Comparison of ENCODE assay signal across 8 cellular contexts in genomic region chr21:35528109-35529042, GRCh38.
DNase-seq lines count a peak whose midpoint lies in the region; ATAC-seq and TF ChIP-seq lines count a peak whose summit lies in the region.

No MANE protein-coding gene starts in this region.

- H3K9me3 ChIP-seq in CD4-positive, alpha-beta memory T cell (ENCODE audit: control insufficient read depth in 1 of 2, low read length in 2 of 2): no peaks in the 10 kb centered on the region

- H3K4me3 ChIP-seq in CD4-positive, alpha-beta memory T cell (ENCODE audit: low read length in 2 of 2): peak overlapping the region; percentile 59 to 65
- peak overlapping the region; percentile 37 for H3K4me3 ChIP-seq in urinary bladder (ENCODE audit: low read depth, low read length)

- no peaks in the 10 kb centered on the region for H3K27me3 ChIP-seq in CD4-positive, alpha-beta memory T cell (ENCODE audit: insufficient read depth, low read length)

- intact Hi-C loops in CD4-positive, alpha-beta memory T cell (cut with micrococcal nuclease): no loop called here
- intact Hi-C loops in dendritic cell treated with granulocyte-macrophage colony-stimulating factor and Interleukin-4, amounts not matched to agents 40 ng/mL and 50 ng/mL, for 4 days (cut with micrococcal nuclease): no loop called here

- H3K27ac ChIP-seq in CD4-positive, alpha-beta memory T cell (ENCODE audit: low read depth, low read length): peak overlapping the region; percentile 54
- no peak overlapping the region for H3K27ac ChIP-seq in urinary bladder (ENCODE audit: low read depth)

- no peaks in the 10 kb centered on the region for H3K27me3 Mint-ChIP-seq in CD4-positive, alpha-beta memory T cell
- no peaks in the 10 kb centered on the region for H3K27me3 Mint-ChIP-seq in dendritic cell treated with granulocyte-macrophage colony-stimulating factor and Interleukin-4, amounts not matched to agents 40 ng/mL and 50 ng/mL, for 4 days
- peaks cover 15% of the 10 kb centered on the region for H3K27me3 Mint-ChIP-seq in nephron progenitor cell (ENCODE audit: low read depth, poor library complexity)

- ATAC-seq in HG02763 (IDR thresholded peaks at IDR 0.05; ENCODE audit: unreplicated experiment): peak; percentile 40
- no peak for ATAC-seq in HG03045 (IDR thresholded peaks at IDR 0.05; ENCODE audit: unreplicated experiment)

- H3K4me1 ChIP-seq in CD4-positive, alpha-beta memory T cell (ENCODE audit: insufficient read depth, low read length): peaks cover 31% of the 10 kb centered on the region
- H3K4me1 ChIP-seq in urinary bladder (ENCODE audit: insufficient read depth): no peaks in the 10 kb centered on the region

- POLR2A ChIA-PET in CD4-positive, alpha-beta memory T cell (lab: Charles Lee; ENCODE audit: partially characterized antibody): interaction anchor here (1.0 to 3.6 kb wide), 3 partner anchors 25 to 640 kb away, joined by 3 to 25 read pairs (median 4); no protein-coding TSS in a partner anchor

- H3K27ac Mint-ChIP-seq in CD4-positive, alpha-beta memory T cell: peak overlapping the region; percentile 86 to 96 (median 94)
- H3K27ac Mint-ChIP-seq in dendritic cell treated with granulocyte-macrophage colony-stimulating factor and Interleukin-4, amounts not matched to agents 40 ng/mL and 50 ng/mL, for 4 days: peak overlapping the region; percentile 80
- H3K27ac Mint-ChIP-seq in nephron progenitor cell: no peak overlapping the region

- CTCF ChIA-PET in CD4-positive, alpha-beta memory T cell (lab: Charles Lee; ENCODE audit: partially characterized antibody): interaction anchor here (0.9 to 1.1 kb wide), 2 partner anchors 25 to 91 kb away, joined by 3 to 5 read pairs; no protein-coding TSS in a partner anchor

- peak in 4 of 5 donors; percentile 29 to 38 (median 36) for DNase-seq in CD4-positive, alpha-beta memory T cell
- peak; percentile 19 for DNase-seq in UCSD-AML1 (lab: John Stamatoyannopoulos, UW; ENCODE audit: unreplicated experiment)
- peak; percentile 35 for DNase-seq in nephron progenitor cell
- DNase-seq in NCI-H1105 (lab: John Stamatoyannopoulos, UW): no peak

- H3K4me3 Mint-ChIP-seq in CD4-positive, alpha-beta memory T cell: peak overlapping the region; percentile 89 to 94 (median 90)
- H3K4me3 Mint-ChIP-seq in dendritic cell treated with granulocyte-macrophage colony-stimulating factor and Interleukin-4, amounts not matched to agents 40 ng/mL and 50 ng/mL, for 4 days: peak overlapping the region; percentile 70
- H3K4me3 Mint-ChIP-seq in nephron progenitor cell: no peak overlapping the region

- no peaks in the 10 kb centered on the region for H3K9me3 Mint-ChIP-seq in CD4-positive, alpha-beta memory T cell
- H3K9me3 Mint-ChIP-seq in dendritic cell treated with granulocyte-macrophage colony-stimulating factor and Interleukin-4, amounts not matched to agents 40 ng/mL and 50 ng/mL, for 4 days: no peaks in the 10 kb centered on the region
- no peaks in the 10 kb centered on the region for H3K9me3 Mint-ChIP-seq in nephron progenitor cell

- TF ChIP-seq CTCF in nephron progenitor cell (IDR thresholded peaks at IDR 0.05): no peak

- no peaks in the 10 kb centered on the region for H3K36me3 ChIP-seq in CD4-positive, alpha-beta memory T cell (ENCODE audit: insufficient read depth, low read length)
- H3K36me3 ChIP-seq in urinary bladder (ENCODE audit: insufficient read depth): no peaks in the 10 kb centered on the region

- peaks cover 0 to 3% of the 10 kb centered on the region in 2 donors for H3K36me3 Mint-ChIP-seq in CD4-positive, alpha-beta memory T cell
- H3K36me3 Mint-ChIP-seq in dendritic cell treated with granulocyte-macrophage colony-stimulating factor and Interleukin-4, amounts not matched to agents 40 ng/mL and 50 ng/mL, for 4 days (ENCODE audit: low read depth): no peaks in the 10 kb centered on the region
- no peaks in the 10 kb centered on the region for H3K36me3 Mint-ChIP-seq in nephron progenitor cell (ENCODE audit: low read depth)

- H3K4me1 Mint-ChIP-seq in CD4-positive, alpha-beta memory T cell: peaks cover 21 to 45% (median 36%) of the 10 kb centered on the region in 4 donors
- H3K4me1 Mint-ChIP-seq in dendritic cell treated with granulocyte-macrophage colony-stimulating factor and Interleukin-4, amounts not matched to agents 40 ng/mL and 50 ng/mL, for 4 days (ENCODE audit: low read depth): peaks cover 51% of the 10 kb centered on the region
- H3K4me1 Mint-ChIP-seq in nephron progenitor cell: peaks cover 41% of the 10 kb centered on the region

- 57% methylated on average over 18 of the region's 18 CpGs for WGBS in urinary bladder
